Comparison of ENCODE assay signal across 20 cellular contexts in genomic region chr4:119526786-119527550, GRCh38.
DNase-seq lines count a peak whose midpoint lies in the region; ATAC-seq and TF ChIP-seq lines count a peak whose summit lies in the region.
"Had no signal": no experiment of that assay in that cellular context is flagged by ENCODE, and none has a peak within 500 bp of the region (broad histone marks: within the 10 kb centered on the region; RNA-seq: fewer than 3 reads in every experiment).

No MANE protein-coding gene starts in this region.

- H3K4me1 ChIP-seq in sigmoid colon (peaks cover 0 to 63% (median 47%) of the 10 kb centered on the region in 4 donors), trophoblast cell (ENCODE audit: control insufficient read depth in 1 of 2, insufficient read depth in 2 of 2, low read length in 2 of 2) (peaks cover 0 to 2% of the 10 kb centered on the region in 2 experiments)
- H3K4me1 ChIP-seq: parathyroid adenoma, thyroid gland had no signal

- H3K27me3 ChIP-seq in sigmoid colon (no peaks in the 10 kb centered on the region), trophoblast cell (ENCODE audit: insufficient read depth, low read length) (no peaks in the 10 kb centered on the region)
- H3K27me3 ChIP-seq: MG63, thyroid gland had no signal

- ATAC-seq in HG03139 (IDR thresholded peaks at IDR 0.05; ENCODE audit: unreplicated experiment): no peak
- ATAC-seq: activated CD8-positive, alpha-beta T cell treated with anti-CD3 and anti-CD28 coated beads for 36 hours; activated T-cell treated with anti-CD3 and anti-CD28 coated beads, Interleukin-2, amount 50 U/mL, for 4 hours; effector memory CD8-positive, alpha-beta T cell had no signal

- H2AK5ac ChIP-seq in trophoblast cell (ENCODE audit: low read length): no peak overlapping the region

- TF ChIP-seq POLR2A in sigmoid colon (IDR thresholded peaks at IDR 0.05): no peak

- H3K23ac ChIP-seq in trophoblast cell (ENCODE audit: low read length): no peak overlapping the region

- no peak for TF ChIP-seq CTCF in AG10803 (conservative IDR thresholded peaks at IDR 0.05; ENCODE audit: low read length)
- TF ChIP-seq CTCF in sigmoid colon (IDR thresholded peaks at IDR 0.05): no peak

- H3K79me1 ChIP-seq in trophoblast cell (ENCODE audit: low read length): peaks cover 2% of the 10 kb centered on the region

- H3K36me3 ChIP-seq in sigmoid colon (peaks cover 0 to 54% (median 3%) of the 10 kb centered on the region in 4 donors), trophoblast cell (ENCODE audit: control insufficient read depth in 1 of 2, insufficient read depth in 2 of 2, low read length in 2 of 2) (no peaks in the 10 kb centered on the region)
- H3K36me3 ChIP-seq: thyroid gland had no signal

- H3K79me2 ChIP-seq in trophoblast cell (ENCODE audit: control insufficient read depth, insufficient read depth, low read length, poor library complexity): no peaks in the 10 kb centered on the region
- H3K79me2 ChIP-seq: parathyroid adenoma had no signal

- no peak overlapping the region for H4K8ac ChIP-seq in trophoblast cell (ENCODE audit: low read depth, low read length)

- no peak overlapping the region for H4K12ac ChIP-seq in trophoblast cell (ENCODE audit: low read depth, low read length)

- H2BK5ac ChIP-seq in trophoblast cell (ENCODE audit: low read depth, low read length, poor library complexity): no peak overlapping the region

- H3K9ac ChIP-seq in trophoblast cell (ENCODE audit: low read length): no peak overlapping the region
- H3K9ac ChIP-seq: parathyroid adenoma had no signal

- H3K18ac ChIP-seq in trophoblast cell (ENCODE audit: low read length): no peak overlapping the region

- H3K4me2 ChIP-seq in trophoblast cell (ENCODE audit: low read length): no peak overlapping the region

- H3K27ac ChIP-seq in sigmoid colon (peak overlapping the region; percentile 60 to 76 (median 66)), trophoblast cell (ENCODE audit: low read depth, low read length) (no peak overlapping the region)
- H3K27ac ChIP-seq: parathyroid adenoma, RWPE1, thyroid gland, WERI-Rb-1 had no signal

- no peaks in the 10 kb centered on the region for H3K9me3 ChIP-seq in sigmoid colon
- no peaks in the 10 kb centered on the region for H3K9me3 ChIP-seq in trophoblast cell (ENCODE audit: insufficient read depth, low read depth, low read length)
- H3K9me3 ChIP-seq: MG63, thyroid gland had no signal

- intact Hi-C loops in sigmoid colon (cut with DNase I): no loop called here

- no peak overlapping the region for H3K4me3 ChIP-seq in AG10803 (ENCODE audit: low read length)
- no peak overlapping the region for H3K4me3 ChIP-seq in sigmoid colon
- H3K4me3 ChIP-seq in trophoblast cell (ENCODE audit: low read depth, low read length): no peak overlapping the region
- H3K4me3 ChIP-seq: MG63, thyroid gland had no signal

- WGBS in sigmoid colon, 2 donors: 73 to 91% methylated on average over 2 of the region's 2 CpGs
- WGBS in trophoblast cell (ENCODE audit: extremely low coverage, insufficient coverage, insufficient read length): no CpG with 5 or more reads among the region's 2 CpGs

- H3K14ac ChIP-seq in trophoblast cell (ENCODE audit: low read length): no peak overlapping the region

- H2BK120ac ChIP-seq in trophoblast cell (ENCODE audit: insufficient read depth, low read length, poor library complexity): no peak overlapping the region

- H3K4ac ChIP-seq in trophoblast cell (ENCODE audit: low read depth, low read length): no peak overlapping the region

- no peak overlapping the region for H2AFZ ChIP-seq in trophoblast cell (ENCODE audit: insufficient read depth, low read length, poor library complexity)
- H2AFZ ChIP-seq: parathyroid adenoma had no signal

- peak; percentile 22 for DNase-seq in AG10803 (ENCODE audit: low read depth)
- peak; percentile 26 for DNase-seq in NCI-H69 (lab: John Stamatoyannopoulos, UW)
- DNase-seq in fibroblast of peridontal ligament (ENCODE audit: extremely low read depth): peak; percentile 32
- DNase-seq in sigmoid colon: no peak
- DNase-seq in trophoblast cell: no peak
- no peak for DNase-seq in NCI-H2227 treated with DMSO at 0.1 percent for 48 hours (lab: John Stamatoyannopoulos, UW)
- no peak for DNase-seq in stimulated activated CD4-positive, alpha-beta T cell treated with anti-CD3 and anti-CD28 coated beads, Interleukin-4, amount 100 ng/mL, for 1 hour
- DNase-seq: activated CD8-positive, alpha-beta T cell treated with anti-CD3 and anti-CD28 coated beads for 36 hours; activated T-cell treated with anti-CD3 and anti-CD28 coated beads, Interleukin-2, amount 50 U/mL, for 4 hours; CD8-positive, alpha-beta memory T cell; DND-41; effector memory CD8-positive, alpha-beta T cell; MG63; NCI-H345; T-helper 1 cell; thyroid gland; WERI-Rb-1 had no signal

- TF ChIP-seq EP300 in sigmoid colon (IDR thresholded peaks at IDR 0.05): no peak

- no peak overlapping the region for H2BK12ac ChIP-seq in trophoblast cell (ENCODE audit: low read length)

- no peak overlapping the region for H4K91ac ChIP-seq in trophoblast cell (ENCODE audit: low read depth, low read length)

Comparison
In these comparisons a context has a peak if more than half of its experiments do, and no peak if none do; other contexts are left out.
1. DNase-seq: peak in AG10803 (single experiment), NCI-H69 (single experiment) and fibroblast of peridontal ligament (single experiment); none in sigmoid colon (single experiment), trophoblast cell (0 of 2), NCI-H2227 treated with DMSO at 0.1 percent for 48 hours (single experiment) and stimulated activated CD4-positive, alpha-beta T cell treated with anti-CD3 and anti-CD28 coated beads, Interleukin-4, amount 100 ng/mL, for 1 hour (single experiment).